8 cellular contexts compared by ENCODE assay signal in genomic region chr16:4664538-4665418, GRCh38. TPM values are rescaled to one million over a fixed set of nuclear protein-coding genes. Genes with fewer than 3 reads are reported as not detected.
DNase-seq lines count a peak whose midpoint lies in the region; ATAC-seq, FAIRE-seq and TF ChIP-seq lines count a peak whose summit lies in the region.

No MANE protein-coding gene starts in this region.

- H3K4me3 ChIP-seq in HUES64 (ENCODE audit: low read length): no peak overlapping the region
- no peak overlapping the region for H3K4me3 ChIP-seq in WERI-Rb-1 (ENCODE audit: low read depth, low read length)
- H3K4me3 ChIP-seq in spleen: peak overlapping the region in 1 of 8 donors; percentile 41

- TF ChIP-seq CTCF in WERI-Rb-1 (IDR thresholded peaks at IDR 0.05; ENCODE audit: low read depth, low read length): no peak
- TF ChIP-seq CTCF in spleen (IDR thresholded peaks at IDR 0.05 in 8 of 11, conservative IDR thresholded peaks at IDR 0.05 in 3 of 11): no peak
- no peak for TF ChIP-seq CTCF in GM10266 (IDR thresholded peaks at IDR 0.05; ENCODE audit: control insufficient read depth, insufficient read depth, low read depth, missing control alignments)
- no peak for TF ChIP-seq CTCF in D721Med (IDR thresholded peaks at IDR 0.05; ENCODE audit: insufficient read depth, missing control alignments)

- H3K9ac ChIP-seq in HUES64 (ENCODE audit: low read depth, low read length): 0 out of 2 replicates have a peak overlapping the region, but pooled peaks have one; percentile 2

- DNase-seq in WERI-Rb-1 (peak; percentile 80), dermis blood vessel endothelial cell (peak; percentile 54), spleen (peak; percentile 91), GM10266 (ENCODE audit: extremely low spot score) (no peak), D721Med (ENCODE audit: insufficient read length, low spot score) (no peak), NCI-H2227 treated with DMSO at 0.1 percent for 48 hours (lab: John Stamatoyannopoulos, UW) (no peak)

- H3K27me3 ChIP-seq in HUES64 (ENCODE audit: insufficient read depth, low read length): no peaks in the 10 kb centered on the region
- no peaks in the 10 kb centered on the region for H3K27me3 ChIP-seq in WERI-Rb-1 (ENCODE audit: insufficient read depth, low read depth, severe bottlenecking)
- H3K27me3 ChIP-seq in spleen (replicated peaks in 1 of 7): no peaks in the 10 kb centered on the region

- ATAC-seq in GM19328 (IDR thresholded peaks at IDR 0.05; ENCODE audit: unreplicated experiment): no peak

- no peaks in the 10 kb centered on the region for H3K9me3 ChIP-seq in HUES64 (ENCODE audit: insufficient read depth, low read depth, low read length)
- H3K9me3 ChIP-seq in WERI-Rb-1 (ENCODE audit: severe bottlenecking): no peaks in the 10 kb centered on the region
- H3K9me3 ChIP-seq in spleen: no peaks in the 10 kb centered on the region

- WGBS in HUES64: 89% methylated on average over 26 of the region's 26 CpGs
- WGBS in spleen, 5 donors: 25 to 40% (median 36%) methylated on average over 21 to 26 of the region's 26 CpGs

- no peaks in the 10 kb centered on the region for H3K4me1 ChIP-seq in HUES64 (ENCODE audit: insufficient read depth, low read length)
- peaks cover 40 to 68% (median 54%) of the 10 kb centered on the region in 6 donors for H3K4me1 ChIP-seq in spleen

- FAIRE-seq in D721Med (lab: Jason Lieb, UNC): no peak

- TF ChIP-seq POLR2A in spleen (IDR thresholded peaks at IDR 0.05): no peak

- H3K36me3 ChIP-seq in HUES64 (ENCODE audit: insufficient read depth, low read length) (peaks cover 55% of the 10 kb centered on the region), WERI-Rb-1 (peaks cover 45% of the 10 kb centered on the region), spleen (peaks cover 0 to 93% (median 39%) of the 10 kb centered on the region in 6 donors)

- intact Hi-C loops in spleen (cut with DNase I; ENCODE audit: low total_unique reads): no loop called here

- H3K27ac ChIP-seq in HUES64 (ENCODE audit: low read depth, low read length) (no peak overlapping the region), WERI-Rb-1 (peak overlapping the region; percentile 45), spleen (peak overlapping the region; percentile 42 to 89 (median 81))

RNA-seq across cellular contexts. Expression of gene NUDT16L1, which starts 28.6 kb away (rescaled TPM):
- polyA plus RNA-seq in HUES64 (2013, experiment 1 of 2): 32.0 TPM
- 26.4 TPM for polyA plus RNA-seq in HUES64 (2013, experiment 2 of 2)
- total RNA-seq in dermis blood vessel endothelial cell: 34.4 and 39.0 TPM in 2 replicates
- total RNA-seq in spleen: 10 to 100 TPM; 26.2 to 37.4 (median 27.6) TPM
- polyA plus RNA-seq in spleen: 10 to 100 TPM; 29.0 to 47.2 (median 38.8) TPM

RNA-seq across cellular contexts. Expression of gene MGRN1, which starts 40.2 kb away (rescaled TPM):
- polyA plus RNA-seq in HUES64 (2013, experiment 1 of 2): 37.3 TPM
- polyA plus RNA-seq in HUES64 (2013, experiment 2 of 2): 40.3 TPM
- total RNA-seq in dermis blood vessel endothelial cell (29.3 and 46.0 TPM in 2 replicates), spleen (100 to 1,000 TPM in 1 of 7 donors, 10 to 100 TPM in 6; 65.6 to 132 (median 83.6) TPM)
- 10 to 100 TPM in 1 of 3 donors, 1 to 10 TPM in 2; 7.6 to 26.9 (median 8.8) TPM for polyA plus RNA-seq in spleen

RNA-seq across cellular contexts. Expression of gene UBALD1, which starts 50.1 kb away (rescaled TPM):
- polyA plus RNA-seq in HUES64 (2013, experiment 1 of 2): 30.4 TPM
- polyA plus RNA-seq in HUES64 (2013, experiment 2 of 2): 28.3 TPM
- total RNA-seq in dermis blood vessel endothelial cell (5.9 and 13.4 TPM in 2 replicates), spleen (10 to 100 TPM; 10.0 to 29.2 (median 20.2) TPM)
- 10 to 100 TPM; 12.6 to 33.6 (median 13.6) TPM for polyA plus RNA-seq in spleen

Comparison
In these comparisons a context has a peak if more than half of its experiments do, and no peak if none do; other contexts are left out.
1. DNase-seq: peak in WERI-Rb-1 (single experiment), dermis blood vessel endothelial cell (single experiment) and spleen (single experiment); none in GM10266 (single experiment), D721Med (single experiment) and NCI-H2227 treated with DMSO at 0.1 percent for 48 hours (single experiment).